Comparison of ENCODE assay signal across 8 cellular contexts in the genomic region with DNA sequence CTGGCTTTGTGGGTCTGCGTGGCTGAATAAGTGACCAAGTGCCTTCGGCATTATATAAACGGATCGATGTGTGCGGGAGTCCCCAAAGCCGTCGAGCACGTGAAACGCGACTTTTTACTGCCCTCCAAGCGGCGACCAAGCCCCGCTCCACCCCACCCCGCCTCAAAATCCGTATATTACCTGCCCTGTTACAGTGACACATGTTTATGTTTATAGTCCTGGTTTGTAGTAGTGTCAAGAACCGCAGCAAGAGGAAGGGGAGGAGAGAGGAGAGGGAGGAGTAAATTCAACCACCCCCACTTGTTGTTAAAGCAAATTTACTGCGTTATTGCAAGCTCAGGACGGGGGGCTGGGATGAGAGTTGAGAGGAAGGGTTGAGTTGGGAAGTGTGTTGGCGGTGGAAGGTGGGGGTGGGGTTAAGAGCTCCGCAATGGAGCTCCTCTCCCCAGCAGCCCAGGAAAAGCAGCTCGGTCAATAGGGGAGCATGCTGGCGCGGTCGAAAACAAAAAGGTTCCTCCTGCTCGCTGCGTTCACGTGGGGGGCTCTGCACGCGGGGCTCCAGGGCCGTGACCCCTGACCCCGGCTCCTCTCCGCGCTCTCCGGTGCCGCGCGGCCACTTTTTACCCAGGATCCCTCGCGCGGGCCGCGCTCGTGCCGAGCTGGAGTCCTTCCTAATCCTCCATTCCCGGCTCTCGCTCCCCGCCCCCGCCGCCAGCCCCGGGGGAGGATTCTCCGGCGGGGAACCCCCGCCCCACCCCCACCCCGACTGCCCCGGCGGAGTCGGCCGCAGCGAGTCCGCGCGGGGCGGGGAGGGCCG. TPM values are rescaled to one million over a fixed set of nuclear protein-coding genes. Genes with fewer than 3 reads are reported as not detected.
DNase-seq lines count a peak whose midpoint lies in the region; ATAC-seq and TF ChIP-seq lines count a peak whose summit lies in the region.

TSS of gene SKIDA1 (minus strand) at position 316 of the 817 bp plus-strand sequence. CDS start 7,860 bp downstream, outside the sequence.

- no peaks in the 10 kb centered on the region for H3K36me3 Mint-ChIP-seq in neural crest cell (ENCODE audit: low read depth)

- H3K27me3 ChIP-seq in foreskin keratinocyte (no peaks in the 10 kb centered on the region), transverse colon (peaks cover 47% of the 10 kb centered on the region)

- ATAC-seq in GM21825 (IDR thresholded peaks at IDR 0.05; ENCODE audit: unreplicated experiment): peak; percentile 41
- ATAC-seq in foreskin keratinocyte: peak; percentile 71

- peak within 1 kb of the TSS; percentile 92 for H3K4me3 Mint-ChIP-seq in neural crest cell

- TF ChIP-seq POLR2A in transverse colon (IDR thresholded peaks at IDR 0.05): no peak

- H3K4me3 ChIP-seq in LNCaP clone FGC (ENCODE audit: low read depth, low read length): peak within 1 kb of the TSS; percentile 20; the same call in 1 of the 2 replicates
- peak within 1 kb of the TSS; percentile 54 to 67 (median 63) for H3K4me3 ChIP-seq in transverse colon

- intact Hi-C loops in transverse colon (cut with DNase I; ENCODE audit: low total_unique reads): loop anchor here (2.0 kb wide), 1 partner anchor 795 kb away; the partner anchor contains the start of gene BMI1

- H3K27ac ChIP-seq in foreskin keratinocyte (peak within 1 kb of the TSS; percentile 95), transverse colon (peak within 1 kb of the TSS; percentile 94 to 96 (median 95))

- no peaks in the 10 kb centered on the region for H3K36me3 ChIP-seq in transverse colon

- DNase-seq in DMS153 treated with DMSO at 0.1 percent for 48 hours (lab: John Stamatoyannopoulos, UW; ENCODE audit: unreplicated experiment) (peak; percentile 41), LNCaP clone FGC (ENCODE audit: low read depth) (no peak), RPMI7951 (ENCODE audit: low read depth) (peak; percentile 89), foreskin keratinocyte (peak; percentile 80 to 87), neural crest cell (ENCODE audit: low read depth, low spot score) (peak; percentile 89), transverse colon (peak; percentile 82)
- DNase-seq in activated naive CD4-positive, alpha-beta T cell treated with Interleukin-2 at 50 U/mL for 16 hours: peak; percentile 70

- no peaks in the 10 kb centered on the region for H3K9me3 Mint-ChIP-seq in neural crest cell

- peak within 1 kb of the TSS; percentile 99 for H3K27ac Mint-ChIP-seq in neural crest cell (ENCODE audit: unreplicated experiment)

- H3K9me3 ChIP-seq in transverse colon: no peaks in the 10 kb centered on the region

- in situ Hi-C loops in transverse colon (cut with MboI; ENCODE audit: low pct_ligation_motif_present in 1 of 4, low pct_unique_long_range_greater_than_20kb in 1 of 4, low sequenced_read_pairs in 3 of 4): no loop called here

- no peak for TF ChIP-seq EP300 in transverse colon (IDR thresholded peaks at IDR 0.05; ENCODE audit: low read depth)

- 0 to 2% methylated on average over 4 to 45 of the region's 64 CpGs for WGBS in transverse colon (ENCODE audit: low coverage in 1 of 2), 2 donors

- peaks cover 6% of the 10 kb centered on the region for H3K4me1 ChIP-seq in foreskin keratinocyte
- peaks cover 0 to 41% (median 14%) of the 10 kb centered on the region in 4 donors for H3K4me1 ChIP-seq in transverse colon

- H3K27me3 Mint-ChIP-seq in neural crest cell (ENCODE audit: low read depth): peaks cover 12% of the 10 kb centered on the region

- H3K4me1 Mint-ChIP-seq in neural crest cell: peaks cover 73% of the 10 kb centered on the region

- TF ChIP-seq CTCF in LNCaP clone FGC (IDR thresholded peaks at IDR 0.05; ENCODE audit: control insufficient read depth, extremely low read depth, insufficient read depth) (no peak), foreskin keratinocyte (conservative IDR thresholded peaks at IDR 0.05) (no peak), neural crest cell (conservative IDR thresholded peaks at IDR 0.05) (no peak), transverse colon (IDR thresholded peaks at IDR 0.05) (no peak)

RNA-seq across cellular contexts. Expression of gene SKIDA1, which starts in this region (rescaled TPM):
- total RNA-seq in RPMI7951 (2014; rRNA removed; shearing (Covaris generic)): 0.48 and 0.88 TPM in 2 replicates
- 0.32 and 0.51 TPM in 2 replicates for total RNA-seq in foreskin keratinocyte
- 0.04 and 0.13 TPM in 2 replicates for polyA plus RNA-seq in foreskin keratinocyte
- 52.1 and 53.0 TPM in 2 replicates for total RNA-seq in neural crest cell
- total RNA-seq in transverse colon: under 1 TPM in 2 of 4 donors, not detected in 2; 0.27 to 0.60 TPM

Comparison
In these comparisons a context has a peak if more than half of its experiments do, and no peak if none do; other contexts are left out.
1. RNA of gene SKIDA1 (total RNA-seq): 52.1 to 53.0 TPM in neural crest cell; 0.48 to 0.88 TPM in RPMI7951, 0.27 to 0.60 TPM in transverse colon and 0.32 to 0.51 TPM in foreskin keratinocyte; every median in the first group is over 10 times any median in the second.
2. Peak in DNase-seq in RPMI7951; RNA of the gene not detected or under 1 TPM.
3. Peak in DNase-seq, ATAC-seq and H3K27ac ChIP-seq in foreskin keratinocyte; RNA of the gene not detected or under 1 TPM.
4. Peak in DNase-seq, H3K4me3 ChIP-seq and H3K27ac ChIP-seq in transverse colon; RNA of the gene not detected or under 1 TPM.